Comparison of ENCODE assay signal across 8 cellular contexts in the genomic region with DNA sequence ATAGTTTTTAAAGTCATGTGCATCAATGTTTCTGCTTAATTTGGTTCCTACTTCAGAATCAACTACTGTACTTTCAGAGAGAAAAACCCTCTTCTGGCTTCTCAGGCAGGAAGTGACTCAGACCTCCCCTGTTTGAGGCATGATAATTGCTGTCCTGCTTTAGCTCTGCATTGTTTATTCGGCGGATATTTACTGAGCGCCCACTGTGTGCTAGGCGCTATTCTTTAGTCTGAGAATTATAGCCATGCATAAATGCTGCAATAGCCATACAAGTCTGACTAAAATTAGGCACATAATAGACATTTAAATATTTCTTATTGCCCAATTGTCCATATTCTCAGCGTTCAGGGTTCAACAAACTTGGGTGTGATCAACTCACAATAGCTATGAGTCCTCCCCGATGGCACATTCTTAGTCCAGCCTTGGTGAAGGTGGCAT.
DNase-seq lines count a peak whose midpoint lies in the region; ATAC-seq and TF ChIP-seq lines count a peak whose summit lies in the region.

No MANE protein-coding gene starts in this region.

- TF ChIP-seq CTCF in fibroblast of pulmonary artery (IDR thresholded peaks at IDR 0.05; ENCODE audit: low read length, missing control alignments): no peak

- no peak overlapping the region for H3K4me3 ChIP-seq in fibroblast of pulmonary artery (replicated peaks; ENCODE audit: low read depth, low read length)

- ATAC-seq in GM19463 (IDR thresholded peaks at IDR 0.05; ENCODE audit: unreplicated experiment): peak; percentile 76
- ATAC-seq in GM21381 (IDR thresholded peaks at IDR 0.05; ENCODE audit: unreplicated experiment): no peak

- DNase-seq in NCI-H146 treated with DMSO at 0.1 percent for 48 hours (lab: John Stamatoyannopoulos, UW; ENCODE audit: unreplicated experiment): peak; percentile 55
- peak; percentile 19 to 34 for DNase-seq in activated CD4-positive, alpha-beta T cell treated with anti-CD3 and anti-CD28 coated beads, Interleukin-2, amount 50 U/mL, for 4 hours
- peak; percentile 77 for DNase-seq in fibroblast of pulmonary artery (ENCODE audit: low read depth)
- peak; percentile 46 for DNase-seq in stimulated activated CD8-positive, alpha-beta memory T cell treated with anti-CD3 and anti-CD28 coated beads, Interleukin-4, amount 100 ng/mL, for 48 hours
- DNase-seq in NCI-H446 treated with DMSO at 0.1 percent for 48 hours (lab: John Stamatoyannopoulos, UW): no peak
- DNase-seq in HuH-7 (ENCODE audit: low spot score): no peak

Comparison
In these comparisons a context has a peak if more than half of its experiments do, and no peak if none do; other contexts are left out.
1. DNase-seq: peak in NCI-H146 treated with DMSO at 0.1 percent for 48 hours (single experiment), activated CD4-positive, alpha-beta T cell treated with anti-CD3 and anti-CD28 coated beads, Interleukin-2, amount 50 U/mL, for 4 hours (2 of 2), fibroblast of pulmonary artery (single experiment) and stimulated activated CD8-positive, alpha-beta memory T cell treated with anti-CD3 and anti-CD28 coated beads, Interleukin-4, amount 100 ng/mL, for 48 hours (single experiment); none in NCI-H446 treated with DMSO at 0.1 percent for 48 hours (single experiment) and HuH-7 (single experiment).